ENCODE assay signal across 13 cellular contexts in genomic region chr3:174949523-174949922, GRCh38.
A peak's percentile ranks its signal among the peaks of the same experiment; 100 is the strongest.
DNase-seq lines count a peak whose midpoint lies in the region; ATAC-seq, FAIRE-seq and TF ChIP-seq lines count a peak whose summit lies in the region.
"Had no signal": no experiment of that assay in that cellular context is flagged by ENCODE, and none has a peak within 500 bp of the region (broad histone marks: within the 10 kb centered on the region; RNA-seq: fewer than 3 reads in every experiment).

No MANE protein-coding gene starts in this region.

- no peaks in the 10 kb centered on the region for H3K36me3 Mint-ChIP-seq in natural killer cell

- TF ChIP-seq POLR2A in H54 (IDR thresholded peaks at IDR 0.05; ENCODE audit: low read depth, low read length), result no peak

- no peak for ATAC-seq in natural killer cell

- no peak for DNase-seq in H54 (ENCODE audit: insufficient read length, low spot score)
- peak; percentile 95 for DNase-seq in adipocyte (ENCODE audit: low read depth)
- DNase-seq in fibroblast of the aortic adventitia (ENCODE audit: low read depth), result peak; percentile 96
- DNase-seq in NCI-H526 treated with DMSO at 0.1 percent for 48 hours (lab: John Stamatoyannopoulos, UW), result no peak
- no peak for DNase-seq in natural killer cell
- no peak for DNase-seq in T-helper 2 cell
- DNase-seq: activated T-cell treated with anti-CD3 and anti-CD28 coated beads, Interleukin-2, amount 50 U/mL, for 24 hours; DMS79; head of caudate nucleus; small intestine; uterus had no signal

- no peaks in the 10 kb centered on the region for H3K27me3 Mint-ChIP-seq in natural killer cell (ENCODE audit: low read depth in 2 of 2)
- H3K27me3 Mint-ChIP-seq: activated T-cell treated with anti-CD3 and anti-CD28 coated beads, Interleukin-2, amount 50 U/mL, for 24 hours had no signal

- H3K27ac Mint-ChIP-seq in natural killer cell, result no peak overlapping the region
- H3K27ac Mint-ChIP-seq: activated T-cell treated with anti-CD3 and anti-CD28 coated beads, Interleukin-2, amount 50 U/mL, for 24 hours had no signal

- H3K4me3 ChIP-seq in adipocyte (ENCODE audit: low read length), result no peak overlapping the region
- H3K4me3 ChIP-seq in fibroblast of the aortic adventitia (ENCODE audit: low read depth, low read length), result no peak overlapping the region
- H3K4me3 ChIP-seq in skeletal muscle satellite cell (ENCODE audit: low read length), result no peak overlapping the region
- H3K4me3 ChIP-seq: uterus had no signal

- no peaks in the 10 kb centered on the region for H3K4me1 Mint-ChIP-seq in natural killer cell

- H3K9ac ChIP-seq in adipocyte (ENCODE audit: low read length) (no peak overlapping the region), skeletal muscle satellite cell (ENCODE audit: low read depth, low read length) (peak overlapping the region; percentile 70)

- peaks cover 9 to 24% of the 10 kb centered on the region in 2 donors for H3K9me3 Mint-ChIP-seq in natural killer cell
- H3K9me3 Mint-ChIP-seq: activated T-cell treated with anti-CD3 and anti-CD28 coated beads, Interleukin-2, amount 50 U/mL, for 24 hours had no signal

- H3K4me3 Mint-ChIP-seq in natural killer cell, result no peak overlapping the region
- H3K4me3 Mint-ChIP-seq: activated T-cell treated with anti-CD3 and anti-CD28 coated beads, Interleukin-2, amount 50 U/mL, for 24 hours had no signal

- no peaks in the 10 kb centered on the region for H3K36me3 ChIP-seq in adipocyte (ENCODE audit: control insufficient read depth, insufficient read depth, low read length, severe bottlenecking)
- H3K36me3 ChIP-seq in skeletal muscle satellite cell (ENCODE audit: insufficient read depth, low read length), result no peaks in the 10 kb centered on the region
- H3K36me3 ChIP-seq: uterus had no signal

- no peaks in the 10 kb centered on the region for H3K9me3 ChIP-seq in adipocyte (ENCODE audit: control insufficient read depth, low read length)
- H3K9me3 ChIP-seq in skeletal muscle satellite cell (replicated peaks; ENCODE audit: low read length), result no peaks in the 10 kb centered on the region
- H3K9me3 ChIP-seq: uterus had no signal

- FAIRE-seq in H54 (lab: Jason Lieb, UNC), result peak; percentile 67
- FAIRE-seq: RCC 7860, small intestine had no signal

- H3K4me2 ChIP-seq in skeletal muscle satellite cell (ENCODE audit: low read length), result peak overlapping the region; percentile 36

- TF ChIP-seq CTCF in fibroblast of the aortic adventitia (IDR thresholded peaks at IDR 0.05; ENCODE audit: insufficient read depth, low read length) (no peak), natural killer cell (IDR thresholded peaks at IDR 0.05) (no peak)

- intact Hi-C loops in natural killer cell (cut with micrococcal nuclease), result no loop called here

- H3K27me3 ChIP-seq in adipocyte (replicated peaks; ENCODE audit: control insufficient read depth, insufficient read depth, low read length) (no peaks in the 10 kb centered on the region), skeletal muscle satellite cell (ENCODE audit: control insufficient read depth, insufficient read depth, low read length) (no peaks in the 10 kb centered on the region)
- H3K27me3 ChIP-seq: uterus had no signal

- H3K4me1 ChIP-seq in adipocyte (ENCODE audit: control insufficient read depth, insufficient read depth, low read length), result peaks cover 29% of the 10 kb centered on the region
- H3K4me1 ChIP-seq in skeletal muscle satellite cell (ENCODE audit: control insufficient read depth, insufficient read depth, low read length), result peaks cover 46% of the 10 kb centered on the region
- H3K4me1 ChIP-seq: uterus had no signal

Comparison
In these comparisons a context has a peak if more than half of its experiments do, and no peak if none do; other contexts are left out.
1. DNase-seq: peak in adipocyte (single experiment) and fibroblast of the aortic adventitia (single experiment); none in H54 (single experiment), NCI-H526 treated with DMSO at 0.1 percent for 48 hours (single experiment), natural killer cell (single experiment) and T-helper 2 cell (0 of 5).